ENCODE assay signal across 21 cellular contexts in the genomic region with DNA sequence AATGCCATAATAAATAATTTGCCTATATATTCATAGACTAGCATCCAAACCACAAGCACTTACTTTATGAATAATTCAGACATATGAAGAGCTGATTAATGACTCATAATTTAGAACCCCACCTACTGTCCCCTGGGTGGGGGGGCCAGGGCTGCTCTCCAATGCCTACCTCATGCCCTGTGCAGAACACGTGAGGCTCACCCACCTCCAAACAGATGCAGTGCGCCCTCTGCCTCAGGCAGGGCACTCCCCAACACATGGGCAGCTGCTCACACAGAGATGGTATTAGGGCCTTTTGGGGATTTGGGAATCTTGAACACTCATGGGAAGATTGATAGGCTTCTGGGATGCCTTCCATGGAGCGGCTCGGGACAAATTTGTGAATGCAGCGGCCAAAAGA.
"Had no signal": no experiment of that assay in that cellular context is flagged by ENCODE, and none has a peak within 500 bp of the region (broad histone marks: within the 10 kb centered on the region; RNA-seq: fewer than 3 reads in every experiment).

No MANE protein-coding gene starts in this region.

- H3K4me3 Mint-ChIP-seq: activated B cell treated with CpG ODN at 0.5 μM for 24 hours; activated CD4-positive, alpha-beta T cell treated with anti-CD3 and anti-CD28 coated beads, Interleukin-2, amount 10 ng/mL, durations not matched to agents 7 days and 5 days; activated naive CD8-positive, alpha-beta T cell treated with anti-CD3 and anti-CD28 coated beads for 36 hours; activated T-cell treated with anti-CD3 and anti-CD28 coated beads, Interleukin-2, amount 50 U/mL, for 24 hours; activated T-helper 17 cell treated with anti-CD3 and anti-CD28 coated beads, Interleukin-2, amount 50 U/mL, for 72 hours; endodermal cell; mesothelial cell of epicardium; natural killer cell treated with Interleukin-12 subunit alpha and Interleukin-12 subunit beta and Interleukin-15 and Interleukin-18, amount 100 ng/mL, for 72 hours had no signal

- H3K36me3 Mint-ChIP-seq: activated naive CD8-positive, alpha-beta T cell treated with anti-CD3 and anti-CD28 coated beads for 36 hours; mesothelial cell of epicardium; natural killer cell treated with Interleukin-12 subunit alpha and Interleukin-12 subunit beta and Interleukin-15 and Interleukin-18, amount 100 ng/mL, for 72 hours had no signal

- ATAC-seq: activated T-helper 17 cell treated with anti-CD3 and anti-CD28 coated beads, Interleukin-2, amount 50 U/mL, for 72 hours; gastroesophageal sphincter; natural killer cell treated with Interleukin-12 subunit alpha and Interleukin-12 subunit beta and Interleukin-15 and Interleukin-18, amount 100 ng/mL, for 72 hours; stimulated activated naive CD8-positive, alpha-beta T cell treated with anti-CD3 and anti-CD28 coated beads, Interleukin-15, Interleukin-2, amounts not matched to agents 100 U/mL and 50 U/mL, for 24 hours had no signal

- DNase-seq: activated B cell treated with CpG ODN at 0.5 μM for 24 hours; activated CD4-positive, alpha-beta T cell treated with anti-CD3 and anti-CD28 coated beads, Interleukin-2, amount 10 ng/mL, durations not matched to agents 7 days and 5 days; activated naive CD8-positive, alpha-beta T cell treated with anti-CD3 and anti-CD28 coated beads for 36 hours; activated T-cell treated with anti-CD3 and anti-CD28 coated beads, Interleukin-2, amount 50 U/mL, for 24 hours; cerebellar nuclear complex; cortex of kidney; endodermal cell; esophagus squamous epithelium; head of caudate nucleus; hypothalamus; left ventricle myocardium inferior; mammary epithelial cell; stimulated activated CD4-positive, alpha-beta T cell treated with anti-CD3 and anti-CD28 coated beads, Interleukin-4, amount 100 ng/mL, for 24 hours; stimulated activated naive CD8-positive, alpha-beta T cell treated with anti-CD3 and anti-CD28 coated beads, Interleukin-15, Interleukin-2, amounts not matched to agents 100 U/mL and 50 U/mL, for 24 hours; substantia nigra; T-helper 1 cell; thyroid gland had no signal

- H3K4me1 Mint-ChIP-seq: activated B cell treated with CpG ODN at 0.5 μM for 24 hours had no signal

- H3K9me3 Mint-ChIP-seq: activated B cell treated with CpG ODN at 0.5 μM for 24 hours; activated CD4-positive, alpha-beta T cell treated with anti-CD3 and anti-CD28 coated beads, Interleukin-2, amount 10 ng/mL, durations not matched to agents 7 days and 5 days; activated naive CD8-positive, alpha-beta T cell treated with anti-CD3 and anti-CD28 coated beads for 36 hours; activated T-cell treated with anti-CD3 and anti-CD28 coated beads, Interleukin-2, amount 50 U/mL, for 24 hours; activated T-helper 17 cell treated with anti-CD3 and anti-CD28 coated beads, Interleukin-2, amount 50 U/mL, for 72 hours; endodermal cell; mesothelial cell of epicardium; natural killer cell treated with Interleukin-12 subunit alpha and Interleukin-12 subunit beta and Interleukin-15 and Interleukin-18, amount 100 ng/mL, for 72 hours had no signal

- H3K27me3 Mint-ChIP-seq: activated CD4-positive, alpha-beta T cell treated with anti-CD3 and anti-CD28 coated beads, Interleukin-2, amount 10 ng/mL, durations not matched to agents 7 days and 5 days; activated naive CD8-positive, alpha-beta T cell treated with anti-CD3 and anti-CD28 coated beads for 36 hours had no signal

- H3K27ac Mint-ChIP-seq: activated B cell treated with CpG ODN at 0.5 μM for 24 hours; activated CD4-positive, alpha-beta T cell treated with anti-CD3 and anti-CD28 coated beads, Interleukin-2, amount 10 ng/mL, durations not matched to agents 7 days and 5 days; activated naive CD8-positive, alpha-beta T cell treated with anti-CD3 and anti-CD28 coated beads for 36 hours; activated T-helper 17 cell treated with anti-CD3 and anti-CD28 coated beads, Interleukin-2, amount 50 U/mL, for 72 hours; endodermal cell had no signal
